19 cellular contexts compared by ENCODE assay signal in genomic region chr6:829646-830045, GRCh38.
"Had no signal": no experiment of that assay in that cellular context is flagged by ENCODE, and none has a peak within 500 bp of the region (broad histone marks: within the 10 kb centered on the region; RNA-seq: fewer than 3 reads in every experiment).

No MANE protein-coding gene starts in this region.

- DNase-seq: activated CD4-positive, alpha-beta memory T cell treated with anti-CD3 and anti-CD28 coated beads for 36 hours; activated effector memory CD4-positive, alpha-beta T cell treated with anti-CD3 and anti-CD28 coated beads, Interleukin-2, amount 50 U/mL, for 16 hours; activated T-cell treated with anti-CD3 and anti-CD28 coated beads, Interleukin-2, amount 50 U/mL, for 4 hours; amniotic stem cell; cerebellar nuclear complex; effector memory CD8-positive, alpha-beta T cell; hypothalamus; kidney; midbrain; naive B cell; right cardiac atrium; stimulated activated CD4-positive, alpha-beta T cell treated with anti-CD3 and anti-CD28 coated beads, Interleukin-12 subunit alpha, Interleukin-12 subunit beta, amount 100 ng/mL, for 4 hours; stimulated activated CD4-positive, alpha-beta T cell treated with anti-CD3 and anti-CD28 coated beads, Interleukin-2, amount 100 ng/mL, for 48 hours; stimulated activated naive CD4-positive, alpha-beta T cell treated with Interleukin-2 at 50 U/mL for 16 hours; SW 1271 had no signal

- H3K9ac ChIP-seq: parathyroid adenoma had no signal

- H3K4me1 ChIP-seq: parathyroid adenoma had no signal

- H3K27ac Mint-ChIP-seq: activated CD4-positive, alpha-beta memory T cell treated with anti-CD3 and anti-CD28 coated beads for 36 hours; activated naive CD4-positive, alpha-beta T cell treated with anti-CD3 and anti-CD28 coated beads, Interleukin-2, amount 50 U/mL, for 72 hours; dendritic cell treated with granulocyte-macrophage colony-stimulating factor and Interleukin-4, amounts not matched to agents 40 ng/mL and 50 ng/mL, for 4 days; effector memory CD8-positive, alpha-beta T cell; naive B cell; type B pancreatic cell had no signal

- H3K79me2 ChIP-seq: parathyroid adenoma had no signal

- H3K4me3 Mint-ChIP-seq: activated CD4-positive, alpha-beta memory T cell treated with anti-CD3 and anti-CD28 coated beads for 36 hours; activated T-cell treated with anti-CD3 and anti-CD28 coated beads, Interleukin-2, amount 50 U/mL, for 4 hours; dendritic cell treated with granulocyte-macrophage colony-stimulating factor and Interleukin-4, amounts not matched to agents 40 ng/mL and 50 ng/mL, for 4 days; effector memory CD8-positive, alpha-beta T cell; naive B cell; type B pancreatic cell had no signal

- H3K36me3 Mint-ChIP-seq: type B pancreatic cell had no signal

- ATAC-seq: activated naive CD4-positive, alpha-beta T cell treated with anti-CD3 and anti-CD28 coated beads, Interleukin-2, amount 50 U/mL, for 72 hours; activated T-cell treated with anti-CD3 and anti-CD28 coated beads, Interleukin-2, amount 50 U/mL, for 4 hours; effector memory CD8-positive, alpha-beta T cell; right cardiac atrium had no signal

- H2AFZ ChIP-seq: parathyroid adenoma had no signal

- H3K27ac ChIP-seq: parathyroid adenoma had no signal
